In the genomic region with DNA sequence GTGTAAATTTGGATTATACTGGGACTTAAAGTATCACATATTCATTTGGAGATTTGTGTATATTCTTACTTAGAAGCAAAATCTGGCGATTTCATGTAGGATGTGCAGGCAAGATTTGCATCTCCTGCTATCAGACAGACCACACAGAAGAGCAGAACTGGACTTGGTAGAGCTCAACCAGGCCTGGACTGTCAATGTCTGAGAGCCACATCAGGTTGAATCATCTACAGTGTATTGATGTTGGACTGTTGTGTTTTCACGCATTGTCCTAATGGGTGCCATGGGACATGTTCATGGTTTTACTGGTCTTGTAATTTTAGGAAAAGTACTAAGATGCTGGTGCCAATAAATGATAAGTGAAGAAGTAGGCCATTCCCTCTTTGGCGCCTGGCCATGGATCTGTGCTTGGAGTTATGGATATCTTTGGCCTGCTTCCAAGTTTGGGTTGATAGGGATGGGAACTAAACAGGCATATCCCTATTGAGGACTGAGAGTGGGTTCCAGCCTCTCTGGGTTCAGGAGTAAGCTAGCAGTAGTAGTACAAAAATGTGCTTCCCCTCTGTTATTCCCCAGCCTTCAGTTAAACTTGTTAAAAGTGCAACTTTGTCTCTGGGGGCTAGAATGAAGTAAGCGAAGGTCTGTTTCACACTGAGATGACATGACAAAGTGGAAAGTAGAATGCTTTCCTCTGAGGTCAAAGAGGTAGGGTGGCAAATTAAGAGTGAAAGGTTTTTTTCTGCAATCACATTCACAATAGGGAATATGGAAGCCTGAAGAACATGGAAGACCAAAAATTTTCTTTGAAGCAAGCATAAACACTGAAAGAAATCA, we compare ENCODE assay signal across 8 cellular contexts. TPM values are rescaled to one million over a fixed set of nuclear protein-coding genes. Genes with fewer than 3 reads are reported as not detected.
A peak's percentile ranks its signal among the peaks of the same experiment; 100 is the strongest.
DNase-seq lines count a peak whose midpoint lies in the region; ATAC-seq lines count a peak whose summit lies in the region.

No MANE protein-coding gene starts in this region.

- no peak overlapping the region for H3K4me3 Mint-ChIP-seq in stimulated activated effector memory CD8-positive, alpha-beta T cell treated with anti-CD3 and anti-CD28 coated beads, Interleukin-12 subunit alpha, Interleukin-12 subunit beta, amount 100 ng/mL, for 72 hours
- H3K4me3 Mint-ChIP-seq in activated CD8-positive, alpha-beta T cell treated with anti-CD3 and anti-CD28 coated beads, Interleukin-2, amount 10 ng/mL, durations not matched to agents 7 days and 5 days, result no peak overlapping the region

- CTCF ChIA-PET in activated CD8-positive, alpha-beta T cell treated with anti-CD3 and anti-CD28 coated beads, Interleukin-2, amount 10 ng/mL, durations not matched to agents 7 days and 5 days (lab: Charles Lee), result interaction anchor here (0.9 kb wide), 1 partner anchor 242 kb away, joined by 3 read pairs; no protein-coding TSS in a partner anchor

- DNase-seq in Right ventricle myocardium inferior (ENCODE audit: missing footprints) (peak; percentile 63), cardiac septum (ENCODE audit: low spot score) (no peak), NCI-H69 (lab: John Stamatoyannopoulos, UW) (peak; percentile 57), GM19238 (ENCODE audit: insufficient read length, low spot score) (no peak)
- no peak for DNase-seq in stimulated activated effector memory CD8-positive, alpha-beta T cell treated with anti-CD3 and anti-CD28 coated beads, Interleukin-12 subunit alpha, Interleukin-12 subunit beta, amount 100 ng/mL, for 72 hours (ENCODE audit: low spot score in 2 of 2)
- DNase-seq in activated naive CD4-positive, alpha-beta T cell (lab: John Stamatoyannopoulos, UW), result no peak
- DNase-seq in activated CD8-positive, alpha-beta T cell treated with anti-CD3 and anti-CD28 coated beads, Interleukin-2, amount 10 ng/mL, durations not matched to agents 7 days and 5 days, result no peak

- H3K27ac Mint-ChIP-seq in stimulated activated effector memory CD8-positive, alpha-beta T cell treated with anti-CD3 and anti-CD28 coated beads, Interleukin-12 subunit alpha, Interleukin-12 subunit beta, amount 100 ng/mL, for 72 hours, result no peak overlapping the region
- no peak overlapping the region for H3K27ac Mint-ChIP-seq in activated CD8-positive, alpha-beta T cell treated with anti-CD3 and anti-CD28 coated beads, Interleukin-2, amount 10 ng/mL, durations not matched to agents 7 days and 5 days

- no peaks in the 10 kb centered on the region for H3K9me3 Mint-ChIP-seq in stimulated activated effector memory CD8-positive, alpha-beta T cell treated with anti-CD3 and anti-CD28 coated beads, Interleukin-12 subunit alpha, Interleukin-12 subunit beta, amount 100 ng/mL, for 72 hours
- no peaks in the 10 kb centered on the region for H3K9me3 Mint-ChIP-seq in activated CD8-positive, alpha-beta T cell treated with anti-CD3 and anti-CD28 coated beads, Interleukin-2, amount 10 ng/mL, durations not matched to agents 7 days and 5 days (ENCODE audit: insufficient read depth)

- no peaks in the 10 kb centered on the region for H3K27me3 Mint-ChIP-seq in activated CD8-positive, alpha-beta T cell treated with anti-CD3 and anti-CD28 coated beads, Interleukin-2, amount 10 ng/mL, durations not matched to agents 7 days and 5 days (ENCODE audit: low read depth)

- no peaks in the 10 kb centered on the region for H3K36me3 Mint-ChIP-seq in stimulated activated effector memory CD8-positive, alpha-beta T cell treated with anti-CD3 and anti-CD28 coated beads, Interleukin-12 subunit alpha, Interleukin-12 subunit beta, amount 100 ng/mL, for 72 hours
- H3K36me3 Mint-ChIP-seq in activated CD8-positive, alpha-beta T cell treated with anti-CD3 and anti-CD28 coated beads, Interleukin-2, amount 10 ng/mL, durations not matched to agents 7 days and 5 days (ENCODE audit: low read depth), result no peaks in the 10 kb centered on the region

- POLR2A ChIA-PET in activated CD8-positive, alpha-beta T cell treated with anti-CD3 and anti-CD28 coated beads, Interleukin-2, amount 10 ng/mL, durations not matched to agents 7 days and 5 days (lab: Charles Lee), result no interaction called here

- ATAC-seq in Right ventricle myocardium inferior (peak; percentile 58), HG02973 (IDR thresholded peaks at IDR 0.05; ENCODE audit: unreplicated experiment) (peak; percentile 65)
- no peak for ATAC-seq in stimulated activated effector memory CD8-positive, alpha-beta T cell treated with anti-CD3 and anti-CD28 coated beads, Interleukin-12 subunit alpha, Interleukin-12 subunit beta, amount 100 ng/mL, for 72 hours
- no peak for ATAC-seq in activated CD8-positive, alpha-beta T cell treated with anti-CD3 and anti-CD28 coated beads, Interleukin-2, amount 10 ng/mL, durations not matched to agents 7 days and 5 days

- peaks cover 12% of the 10 kb centered on the region for H3K4me1 Mint-ChIP-seq in stimulated activated effector memory CD8-positive, alpha-beta T cell treated with anti-CD3 and anti-CD28 coated beads, Interleukin-12 subunit alpha, Interleukin-12 subunit beta, amount 100 ng/mL, for 72 hours
- peaks cover 5% of the 10 kb centered on the region for H3K4me1 Mint-ChIP-seq in activated CD8-positive, alpha-beta T cell treated with anti-CD3 and anti-CD28 coated beads, Interleukin-2, amount 10 ng/mL, durations not matched to agents 7 days and 5 days (ENCODE audit: low read depth)

- intact Hi-C loops in Right ventricle myocardium inferior (cut with DNase I), result loop anchor here (5.0 kb wide), 1 partner anchor 51 kb away; the partner anchor contains the start of gene NEMP2
- intact Hi-C loops in cardiac septum (cut with DNase I), result loop anchor here (5.0 kb wide), 2 partner anchors 51 to 69 kb away; partner anchors contain the start of gene NEMP2

RNA-seq across cellular contexts. Expression of gene NEMP2, which starts 49.2 kb away (rescaled TPM):
- total RNA-seq in Right ventricle myocardium inferior (3.5 TPM), cardiac septum (3.6 TPM)
- 10 to 100 TPM; 18.4 to 23.2 TPM for total RNA-seq in activated CD8-positive, alpha-beta T cell treated with anti-CD3 and anti-CD28 coated beads, Interleukin-2, amount 10 ng/mL, durations not matched to agents 7 days and 5 days

Comparison
In these comparisons a context has a peak if more than half of its experiments do, and no peak if none do; other contexts are left out.
1. DNase-seq: peak in Right ventricle myocardium inferior (single experiment) and NCI-H69 (single experiment); none in cardiac septum (single experiment), stimulated activated effector memory CD8-positive, alpha-beta T cell treated with anti-CD3 and anti-CD28 coated beads, Interleukin-12 subunit alpha, Interleukin-12 subunit beta, amount 100 ng/mL, for 72 hours (0 of 2), GM19238 (single experiment), activated naive CD4-positive, alpha-beta T cell (0 of 4) and activated CD8-positive, alpha-beta T cell treated with anti-CD3 and anti-CD28 coated beads, Interleukin-2, amount 10 ng/mL, durations not matched to agents 7 days and 5 days (single experiment).
2. ATAC-seq: peak in Right ventricle myocardium inferior (single experiment) and HG02973 (single experiment); none in stimulated activated effector memory CD8-positive, alpha-beta T cell treated with anti-CD3 and anti-CD28 coated beads, Interleukin-12 subunit alpha, Interleukin-12 subunit beta, amount 100 ng/mL, for 72 hours (single experiment) and activated CD8-positive, alpha-beta T cell treated with anti-CD3 and anti-CD28 coated beads, Interleukin-2, amount 10 ng/mL, durations not matched to agents 7 days and 5 days (single experiment).